ENCODE assay signal across 26 cellular contexts in genomic region chr1:76147917-76148316, GRCh38.
"Had no signal": no experiment of that assay in that cellular context is flagged by ENCODE, and none has a peak within 500 bp of the region (broad histone marks: within the 10 kb centered on the region; RNA-seq: fewer than 3 reads in every experiment).

No MANE protein-coding gene starts in this region.

- H3K27ac Mint-ChIP-seq: activated CD4-positive, alpha-beta memory T cell treated with anti-CD3 and anti-CD28 coated beads, Interleukin-2, amount 10 ng/mL, durations not matched to agents 7 days and 5 days; activated CD4-positive, alpha-beta T cell treated with anti-CD3 and anti-CD28 coated beads, Interleukin-2, amount 10 ng/mL, durations not matched to agents 7 days and 5 days; activated naive CD4-positive, alpha-beta T cell treated with anti-CD3 and anti-CD28 coated beads, Interleukin-2, amount 50 U/mL, for 24 hours; activated naive CD8-positive, alpha-beta T cell treated with anti-CD3 and anti-CD28 coated beads, Interleukin-2, amount 50 U/mL, for 24 hours; activated T-cell treated with anti-CD3 and anti-CD28 coated beads, Interleukin-2, amount 50 U/mL, for 24 hours; mesothelial cell of epicardium; natural killer cell; T-helper 17 cell had no signal

- DNase-seq: activated CD4-positive, alpha-beta memory T cell treated with anti-CD3 and anti-CD28 coated beads, Interleukin-2, amount 10 ng/mL, durations not matched to agents 7 days and 5 days; activated CD4-positive, alpha-beta T cell treated with anti-CD3 and anti-CD28 coated beads, Interleukin-2, amount 10 ng/mL, durations not matched to agents 7 days and 5 days; activated CD4-positive, CD25-positive, alpha-beta regulatory T cell treated with anti-CD3 and anti-CD28 coated beads, Interleukin-2, amount 50 U/mL, for 72 hours; activated CD8-positive, alpha-beta memory T cell treated with anti-CD3 and anti-CD28 coated beads, Interleukin-2, amount 50 U/mL, for 48 hours; activated naive CD8-positive, alpha-beta T cell treated with anti-CD3 and anti-CD28 coated beads, Interleukin-2, amount 50 U/mL, for 24 hours; activated T-cell treated with anti-CD3 and anti-CD28 coated beads, Interleukin-2, amount 50 U/mL, for 24 hours; dermis blood vessel endothelial cell; effector CD8-positive, alpha-beta T cell; gastrocnemius medialis; left colon; mammary epithelial cell; natural killer cell; retina; stimulated activated CD4-positive, alpha-beta T cell treated with anti-CD3 and anti-CD28 coated beads, Interleukin-15, amount 100 ng/mL, for 24 hours; stimulated activated CD4-positive, alpha-beta T cell treated with anti-CD3 and anti-CD28 coated beads, Interleukin-2, amount 100 ng/mL, for 24 hours; stimulated activated naive CD4-positive, alpha-beta T cell; T-helper 17 cell; T1000; trophoblast cell; WERI-Rb-1 had no signal

- H3K27ac ChIP-seq: breast epithelium, gastrocnemius medialis, thoracic aorta, WERI-Rb-1 had no signal

- H3K4me2 ChIP-seq: smooth muscle cell had no signal

- H3K36me3 Mint-ChIP-seq: activated naive CD4-positive, alpha-beta T cell treated with anti-CD3 and anti-CD28 coated beads, Interleukin-2, amount 50 U/mL, for 24 hours; natural killer cell had no signal

- H3K27me3 ChIP-seq: breast epithelium, gastrocnemius medialis had no signal

- H3K27me3 Mint-ChIP-seq: activated naive CD4-positive, alpha-beta T cell treated with anti-CD3 and anti-CD28 coated beads, Interleukin-2, amount 50 U/mL, for 24 hours; activated T-cell treated with anti-CD3 and anti-CD28 coated beads, Interleukin-2, amount 50 U/mL, for 24 hours had no signal

- H3K9me3 Mint-ChIP-seq: activated CD4-positive, alpha-beta memory T cell treated with anti-CD3 and anti-CD28 coated beads, Interleukin-2, amount 10 ng/mL, durations not matched to agents 7 days and 5 days; activated CD4-positive, alpha-beta T cell treated with anti-CD3 and anti-CD28 coated beads, Interleukin-2, amount 10 ng/mL, durations not matched to agents 7 days and 5 days; activated naive CD4-positive, alpha-beta T cell treated with anti-CD3 and anti-CD28 coated beads, Interleukin-2, amount 50 U/mL, for 24 hours; activated naive CD8-positive, alpha-beta T cell treated with anti-CD3 and anti-CD28 coated beads, Interleukin-2, amount 50 U/mL, for 24 hours; activated T-cell treated with anti-CD3 and anti-CD28 coated beads, Interleukin-2, amount 50 U/mL, for 24 hours; central memory CD8-positive, alpha-beta T cell; mesothelial cell of epicardium; natural killer cell had no signal

- H3K4me3 Mint-ChIP-seq: activated CD4-positive, alpha-beta memory T cell treated with anti-CD3 and anti-CD28 coated beads, Interleukin-2, amount 10 ng/mL, durations not matched to agents 7 days and 5 days; activated CD4-positive, alpha-beta T cell treated with anti-CD3 and anti-CD28 coated beads, Interleukin-2, amount 10 ng/mL, durations not matched to agents 7 days and 5 days; activated naive CD4-positive, alpha-beta T cell treated with anti-CD3 and anti-CD28 coated beads, Interleukin-2, amount 50 U/mL, for 24 hours; activated naive CD8-positive, alpha-beta T cell treated with anti-CD3 and anti-CD28 coated beads, Interleukin-2, amount 50 U/mL, for 24 hours; activated T-cell treated with anti-CD3 and anti-CD28 coated beads, Interleukin-2, amount 50 U/mL, for 24 hours; central memory CD8-positive, alpha-beta T cell; mesothelial cell of epicardium; natural killer cell; T-helper 17 cell had no signal

- H3K4me3 ChIP-seq: breast epithelium, gastrocnemius medialis, smooth muscle cell, thoracic aorta had no signal

- H3K9me3 ChIP-seq: breast epithelium, gastrocnemius medialis, thoracic aorta had no signal

- H3K4me1 ChIP-seq: breast epithelium had no signal

- H3K4me1 Mint-ChIP-seq: activated CD4-positive, alpha-beta memory T cell treated with anti-CD3 and anti-CD28 coated beads, Interleukin-2, amount 10 ng/mL, durations not matched to agents 7 days and 5 days; activated CD4-positive, alpha-beta T cell treated with anti-CD3 and anti-CD28 coated beads, Interleukin-2, amount 10 ng/mL, durations not matched to agents 7 days and 5 days; activated naive CD4-positive, alpha-beta T cell treated with anti-CD3 and anti-CD28 coated beads, Interleukin-2, amount 50 U/mL, for 24 hours; central memory CD8-positive, alpha-beta T cell; natural killer cell had no signal

- H3K36me3 ChIP-seq: breast epithelium, gastrocnemius medialis, thoracic aorta, WERI-Rb-1 had no signal
